ENCODE assay signal across 1 cellular context in the genomic region with DNA sequence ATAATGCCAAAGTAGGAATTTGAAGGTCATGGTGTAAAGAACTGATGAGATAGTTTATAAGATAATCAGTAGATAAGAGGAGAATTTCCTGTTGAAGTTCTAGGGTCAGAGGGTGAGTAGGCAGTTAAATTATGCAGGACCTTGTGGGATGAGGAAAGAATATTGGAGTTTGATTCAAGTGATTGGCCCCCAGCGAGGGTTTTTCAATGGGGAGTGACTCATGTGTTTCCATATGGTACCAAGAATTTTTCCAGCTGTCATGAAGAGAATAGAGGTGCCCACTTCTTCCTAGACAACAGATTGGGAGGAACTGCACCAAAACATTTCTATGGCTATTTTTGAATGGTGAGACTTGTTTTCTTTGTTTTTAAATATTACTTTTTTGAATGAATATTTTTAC.
TF ChIP-seq lines count a peak whose summit lies in the region.

No MANE protein-coding gene starts in this region.

TF ChIP-seq in IMR-90, 13 proteins besides CTCF, POLR2A, EP300 and RAD21 (continued from another document):
- TF ChIP-seq, protein P1, sequence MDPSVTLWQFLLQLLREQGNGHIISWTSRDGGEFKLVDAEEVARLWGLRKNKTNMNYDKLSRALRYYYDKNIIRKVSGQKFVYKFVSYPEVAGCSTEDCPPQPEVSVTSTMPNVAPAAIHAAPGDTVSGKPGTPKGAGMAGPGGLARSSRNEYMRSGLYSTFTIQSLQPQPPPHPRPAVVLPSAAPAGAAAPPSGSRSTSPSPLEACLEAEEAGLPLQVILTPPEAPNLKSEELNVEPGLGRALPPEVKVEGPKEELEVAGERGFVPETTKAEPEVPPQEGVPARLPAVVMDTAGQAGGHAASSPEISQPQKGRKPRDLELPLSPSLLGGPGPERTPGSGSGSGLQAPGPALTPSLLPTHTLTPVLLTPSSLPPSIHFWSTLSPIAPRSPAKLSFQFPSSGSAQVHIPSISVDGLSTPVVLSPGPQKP (IDR thresholded peaks at IDR 0.05; ENCODE audit: borderline replicate concordance, low read depth, low read length) = no peak
- TF ChIP-seq RCOR1 (IDR thresholded peaks at IDR 0.05; ENCODE audit: insufficient replicate concordance, low read length) (no peak), SMC3 (IDR thresholded peaks at IDR 0.05; ENCODE audit: low read depth, low read length) (no peak), CHD1 (IDR thresholded peaks at IDR 0.05; ENCODE audit: low read depth, low read length) (no peak), MAFK (IDR thresholded peaks at IDR 0.05; ENCODE audit: low read depth, low read length) (no peak), CEBPB (IDR thresholded peaks at IDR 0.05; ENCODE audit: low read depth, low read length) (no peak), MXI1 (IDR thresholded peaks at IDR 0.05; ENCODE audit: borderline replicate concordance, low read depth, low read length) (no peak), FOS (IDR thresholded peaks at IDR 0.05; ENCODE audit: low read depth, low read length) (no peak), BHLHE40 (IDR thresholded peaks at IDR 0.05; ENCODE audit: low read depth, low read length) (no peak)
- TF ChIP-seq, protein P2, sequence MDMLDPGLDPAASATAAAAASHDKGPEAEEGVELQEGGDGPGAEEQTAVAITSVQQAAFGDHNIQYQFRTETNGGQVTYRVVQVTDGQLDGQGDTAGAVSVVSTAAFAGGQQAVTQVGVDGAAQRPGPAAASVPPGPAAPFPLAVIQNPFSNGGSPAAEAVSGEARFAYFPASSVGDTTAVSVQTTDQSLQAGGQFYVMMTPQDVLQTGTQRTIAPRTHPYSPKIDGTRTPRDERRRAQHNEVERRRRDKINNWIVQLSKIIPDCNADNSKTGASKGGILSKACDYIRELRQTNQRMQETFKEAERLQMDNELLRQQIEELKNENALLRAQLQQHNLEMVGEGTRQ (IDR thresholded peaks at IDR 0.05; ENCODE audit: low read depth, low read length) = no peak
